In the genomic region with DNA sequence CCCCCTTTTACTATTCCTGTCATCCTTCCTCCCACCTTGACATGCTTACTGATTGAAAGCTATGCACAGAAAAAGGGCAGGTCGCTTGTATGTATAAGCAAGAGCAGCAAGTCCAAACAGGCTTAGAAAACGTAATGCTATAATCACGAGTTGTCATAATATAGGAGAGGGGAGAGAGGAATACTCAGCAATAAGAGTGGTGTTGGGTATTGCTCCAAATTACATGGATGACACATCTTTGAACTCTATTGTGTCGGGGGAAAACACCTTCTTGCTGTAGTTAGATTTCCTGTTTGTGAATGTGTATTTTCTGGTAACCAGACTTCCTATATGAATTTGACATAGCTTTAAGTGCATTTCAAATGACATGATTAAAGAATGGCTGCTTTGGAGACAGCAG, we compare ENCODE assay signal across 12 cellular contexts. TPM values are rescaled to one million over a fixed set of nuclear protein-coding genes. Genes with fewer than 3 reads are reported as not detected.
DNase-seq lines count a peak whose midpoint lies in the region; ATAC-seq and TF ChIP-seq lines count a peak whose summit lies in the region.
"Had no signal": no experiment of that assay in that cellular context is flagged by ENCODE, and none has a peak within 500 bp of the region (broad histone marks: within the 10 kb centered on the region; RNA-seq: fewer than 3 reads in every experiment).

No MANE protein-coding gene starts in this region.

- DNase-seq in GM13976 (ENCODE audit: low spot score) (peak; percentile 25), GM20000 (ENCODE audit: low spot score) (peak; percentile 42), type B pancreatic cell (ENCODE audit: extremely low spot score, unreplicated experiment) (no peak), Kasumi-1 (lab: John Stamatoyannopoulos, UW) (no peak)
- DNase-seq in central memory CD8-positive, alpha-beta T cell (ENCODE audit: low spot score in 2 of 2) = no peak
- DNase-seq in stimulated activated CD4-positive, alpha-beta T cell treated with anti-CD3 and anti-CD28 coated beads, Interleukin-4, amount 100 ng/mL, for 24 hours = no peak
- DNase-seq: amniotic stem cell, Caco-2, right lobe of liver, WERI-Rb-1 had no signal

- ATAC-seq in HG03196 (IDR thresholded peaks at IDR 0.05; ENCODE audit: unreplicated experiment) (peak; percentile 65), GM19328 (IDR thresholded peaks at IDR 0.05; ENCODE audit: unreplicated experiment) (no peak)
- peak; percentile 19 for ATAC-seq in central memory CD8-positive, alpha-beta T cell (replicated peaks; ENCODE audit: extremely low read depth, poor library complexity, severe bottlenecking)

- H3K9me3 Mint-ChIP-seq in central memory CD8-positive, alpha-beta T cell = peaks cover 6% of the 10 kb centered on the region
- peaks cover 12% of the 10 kb centered on the region for H3K9me3 Mint-ChIP-seq in type B pancreatic cell

- H3K27me3 Mint-ChIP-seq in central memory CD8-positive, alpha-beta T cell = peaks cover 26% of the 10 kb centered on the region
- H3K27me3 Mint-ChIP-seq in type B pancreatic cell = peaks cover 3% of the 10 kb centered on the region

- TF ChIP-seq CTCF in GM13976 (IDR thresholded peaks at IDR 0.05; ENCODE audit: borderline replicate concordance, control extremely low read depth, extremely low read depth, insufficient read depth, missing control alignments) (no peak), GM20000 (IDR thresholded peaks at IDR 0.05; ENCODE audit: extremely low read depth, missing control alignments) (no peak), type B pancreatic cell (conservative IDR thresholded peaks at IDR 0.05) (no peak)

- no peak overlapping the region for H3K4me3 Mint-ChIP-seq in central memory CD8-positive, alpha-beta T cell
- H3K4me3 Mint-ChIP-seq in type B pancreatic cell = no peak overlapping the region

- H3K27ac Mint-ChIP-seq in central memory CD8-positive, alpha-beta T cell (ENCODE audit: low read depth) = no peak overlapping the region
- H3K27ac Mint-ChIP-seq in type B pancreatic cell = no peak overlapping the region

- peaks cover 2% of the 10 kb centered on the region for H3K36me3 Mint-ChIP-seq in central memory CD8-positive, alpha-beta T cell (ENCODE audit: insufficient read depth)
- no peaks in the 10 kb centered on the region for H3K36me3 Mint-ChIP-seq in type B pancreatic cell

- H3K4me1 Mint-ChIP-seq in central memory CD8-positive, alpha-beta T cell = no peaks in the 10 kb centered on the region
- peaks cover 4% of the 10 kb centered on the region for H3K4me1 Mint-ChIP-seq in type B pancreatic cell (ENCODE audit: unreplicated experiment)

- in situ Hi-C loops in GM13976 (cut with MboI; ENCODE audit: low sequenced_read_pairs, unreplicated experiment) = no loop called here

RNA-seq across cellular contexts. Expression of a gene that starts 7.5 kb away (rescaled TPM):
- total RNA-seq in type B pancreatic cell (ENCODE audit: low replicate concordance) = 34.2 and 49.1 TPM in 2 replicates

Comparison
In these comparisons a context has a peak if more than half of its experiments do, and no peak if none do; other contexts are left out.
1. DNase-seq: peak in GM13976 (single experiment) and GM20000 (single experiment); none in central memory CD8-positive, alpha-beta T cell (0 of 2), type B pancreatic cell (single experiment), stimulated activated CD4-positive, alpha-beta T cell treated with anti-CD3 and anti-CD28 coated beads, Interleukin-4, amount 100 ng/mL, for 24 hours (single experiment) and Kasumi-1 (0 of 2).